Comparison of ENCODE assay signal across 23 cellular contexts in the genomic region with DNA sequence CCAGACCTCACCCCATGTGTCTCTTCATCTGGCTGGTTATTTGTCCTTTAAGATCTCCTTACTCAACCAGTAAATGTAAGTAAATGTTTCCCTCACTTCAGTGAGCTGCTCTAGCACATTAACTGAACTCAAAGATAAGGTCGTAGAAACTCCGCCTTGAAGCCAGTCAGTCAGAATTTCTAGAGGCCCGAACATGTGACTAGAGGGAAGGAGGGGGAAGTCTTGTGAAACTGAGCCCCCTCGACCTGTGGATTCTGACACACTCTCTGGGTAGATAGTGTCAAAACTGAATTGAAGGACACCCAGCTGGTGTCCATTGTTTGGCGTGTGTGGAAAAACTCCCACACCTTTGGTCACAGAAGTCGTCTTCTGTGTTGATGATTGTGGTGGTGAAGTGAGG.
"Had no signal": no experiment of that assay in that cellular context is flagged by ENCODE, and none has a peak within 500 bp of the region (broad histone marks: within the 10 kb centered on the region; RNA-seq: fewer than 3 reads in every experiment).

No MANE protein-coding gene starts in this region.

- H3K36me3 ChIP-seq: left lung had no signal

- H3K4me1 ChIP-seq: left lung, testis had no signal

- H3K4me3 ChIP-seq: coronary artery, left lung, SK-N-MC, testis had no signal

- H3K9me3 ChIP-seq: testis had no signal

- H3K27me3 ChIP-seq: left lung, testis had no signal

- H3K27ac ChIP-seq: coronary artery, epithelial cell of prostate, left lung, SK-N-MC, testis had no signal

- DNase-seq: activated CD4-positive, alpha-beta T cell treated with anti-CD3 and anti-CD28 coated beads, Interleukin-2, amount 10 ng/mL, durations not matched to agents 7 days and 5 days; activated CD4-positive, CD25-positive, alpha-beta regulatory T cell treated with anti-CD3 and anti-CD28 coated beads, Interleukin-2, amount 50 U/mL, for 72 hours; activated CD8-positive, alpha-beta memory T cell treated with anti-CD3 and anti-CD28 coated beads, Interleukin-2, amount 10 ng/mL, durations not matched to agents 7 days and 5 days; activated CD8-positive, alpha-beta T cell treated with anti-CD3 and anti-CD28 coated beads for 36 hours; activated gamma-delta T cell; activated naive CD4-positive, alpha-beta T cell treated with anti-CD3 and anti-CD28 coated beads, Interleukin-2, amount 50 U/mL, for 16 hours; aorta; endodermal cell; foreskin fibroblast; kidney; left lung; nephron progenitor cell; occipital lobe; small intestine; stimulated activated CD4-positive, alpha-beta T cell treated with anti-CD3 and anti-CD28 coated beads, Interleukin-2, amount 100 ng/mL, for 24 hours; SW 1271; T-helper 17 cell; testis had no signal

- ATAC-seq: activated CD8-positive, alpha-beta memory T cell treated with anti-CD3 and anti-CD28 coated beads, Interleukin-2, amount 10 ng/mL, durations not matched to agents 7 days and 5 days; activated CD8-positive, alpha-beta T cell treated with anti-CD3 and anti-CD28 coated beads for 36 hours; left lung; sciatic nerve; stimulated activated memory B cell treated with anti-CD40 and anti-IgM and Interleukin-4, amounts not matched to agents 10 μg/mL and 1 μg/mL and 100 μg/mL, for 72 hours; T-helper 17 cell had no signal
